Comparison of ENCODE assay signal across 8 cellular contexts in the genomic region with DNA sequence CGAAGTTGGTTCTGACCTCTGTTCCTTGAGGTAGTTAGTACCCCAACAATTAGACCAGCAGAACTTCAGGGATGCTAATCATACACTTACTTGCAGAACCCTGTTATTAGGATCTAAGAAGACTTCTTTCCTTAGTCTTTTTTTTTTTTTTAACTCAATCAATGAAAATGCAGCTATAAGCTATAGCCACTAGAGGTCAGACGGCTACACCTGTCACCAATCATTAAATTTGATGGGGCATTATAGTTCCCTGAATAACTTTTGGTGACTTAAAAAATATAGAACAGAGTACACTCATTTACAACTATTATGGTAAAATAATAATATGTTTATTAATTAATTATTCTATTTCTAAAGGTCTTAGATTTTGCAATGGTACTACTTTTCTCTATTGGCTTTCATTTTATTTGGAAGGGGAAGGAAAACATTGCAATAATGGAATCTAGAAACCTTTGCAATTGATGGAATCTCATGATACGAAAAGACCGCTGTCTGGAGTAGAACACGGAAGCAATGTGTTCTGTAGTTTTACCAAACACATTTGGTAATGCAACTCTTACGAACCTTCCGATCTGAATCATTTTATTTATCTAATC.
DNase-seq lines count a peak whose midpoint lies in the region; ATAC-seq and TF ChIP-seq lines count a peak whose summit lies in the region.

No MANE protein-coding gene starts in this region.

- no peaks in the 10 kb centered on the region for H3K27me3 Mint-ChIP-seq in CD4-positive, alpha-beta memory T cell

- POLR2A ChIA-PET in CD4-positive, alpha-beta memory T cell (lab: Charles Lee; ENCODE audit: partially characterized antibody): no interaction called here
- POLR2A ChIA-PET in HCT116 (lab: Charles Lee): no interaction called here
- POLR2A ChIA-PET in OCI-LY7 (lab: Charles Lee): interaction anchor here (0.5 to 1.2 kb wide), 3 partner anchors 9 to 200 kb away, joined by 3 read pairs; no protein-coding TSS in a partner anchor

- BruUV-seq in HCT116 (replicated peaks; lab: Mats Ljungman, UMichigan) (no TSS peak), OCI-LY7 (replicated peaks; lab: Mats Ljungman, UMichigan) (no TSS peak)

- no peaks in the 10 kb centered on the region for H4K20me1 ChIP-seq in HCT116 (ENCODE audit: insufficient read depth)
- no peaks in the 10 kb centered on the region for H4K20me1 ChIP-seq in OCI-LY7 (ENCODE audit: insufficient read depth, low read length)

- TF ChIP-seq EP300 in upper lobe of left lung (IDR thresholded peaks at IDR 0.05) (no peak), suprapubic skin (IDR thresholded peaks at IDR 0.05) (no peak)

- no peaks in the 10 kb centered on the region for H3K27me3 ChIP-seq in CD4-positive, alpha-beta memory T cell (ENCODE audit: insufficient read depth, low read length)
- H3K27me3 ChIP-seq in HCT116 (ENCODE audit: insufficient read depth, low read length) (no peaks in the 10 kb centered on the region), upper lobe of left lung (peaks cover 0 to 3% (median 0%) of the 10 kb centered on the region in 4 donors), suprapubic skin (no peaks in the 10 kb centered on the region)

- H3K27ac ChIP-seq in CD4-positive, alpha-beta memory T cell (ENCODE audit: low read depth, low read length): no peak overlapping the region
- H3K27ac ChIP-seq in HCT116 (ENCODE audit: low read depth, low read length): no peak overlapping the region
- H3K27ac ChIP-seq in OCI-LY7 (ENCODE audit: low read depth, low read length, poor library complexity, severe bottlenecking): no peak overlapping the region
- H3K27ac ChIP-seq in upper lobe of left lung: no peak overlapping the region
- H3K27ac ChIP-seq in suprapubic skin: no peak overlapping the region

- H3K36me3 Mint-ChIP-seq in CD4-positive, alpha-beta memory T cell: no peaks in the 10 kb centered on the region

- no peak overlapping the region for H3K27ac Mint-ChIP-seq in CD4-positive, alpha-beta memory T cell

- intact Hi-C loops in CD4-positive, alpha-beta memory T cell (cut with micrococcal nuclease): loop anchor here (1.0 kb wide), 2 partner anchors 655 to 751 kb away; no protein-coding TSS in a partner anchor
- intact Hi-C loops in HCT116 (cut with micrococcal nuclease): loop anchor here (1.0 to 2.0 kb wide), 4 partner anchors 90 to 751 kb away; no protein-coding TSS in a partner anchor
- intact Hi-C loops in OCI-LY7 (cut with micrococcal nuclease; ENCODE audit: unreplicated experiment): loop anchor here (5.0 kb wide), 2 partner anchors 227 to 752 kb away; no protein-coding TSS in a partner anchor

- RAD21 ChIA-PET in HCT116 (lab: Charles Lee; ENCODE audit: low non-redundant PET in 1 of 2, low total read pairs in 2 of 2, uncharacterized antibody in 2 of 2, unreplicated experiment in 2 of 2): interaction anchor here in 1 of 2 experiments (0.9 kb wide), 1 partner anchor 226 kb away, joined by 3 read pairs; no protein-coding TSS in a partner anchor

- H3K4me1 ChIP-seq in CD4-positive, alpha-beta memory T cell (ENCODE audit: insufficient read depth, low read length): peaks cover 6% of the 10 kb centered on the region
- H3K4me1 ChIP-seq in HCT116 (ENCODE audit: control insufficient read depth in 1 of 2, insufficient read depth in 2 of 2, low read length in 2 of 2): no peaks in the 10 kb centered on the region
- H3K4me1 ChIP-seq in OCI-LY7 (ENCODE audit: insufficient read depth, low read length, poor library complexity, severe bottlenecking): no peaks in the 10 kb centered on the region
- peaks cover 0 to 2% (median 0%) of the 10 kb centered on the region in 4 donors for H3K4me1 ChIP-seq in upper lobe of left lung
- H3K4me1 ChIP-seq in suprapubic skin: no peaks in the 10 kb centered on the region

- H3K4me3 ChIP-seq in CD4-positive, alpha-beta memory T cell (ENCODE audit: low read length in 2 of 2): no peak overlapping the region
- H3K4me3 ChIP-seq in HCT116 (replicated peaks in 1 of 2; ENCODE audit: low read depth in 1 of 2, low read length in 2 of 2) (no peak overlapping the region), OCI-LY7 (ENCODE audit: low read depth, low read length, poor library complexity, severe bottlenecking) (no peak overlapping the region), fibroblast of pulmonary artery (replicated peaks; ENCODE audit: low read depth, low read length) (no peak overlapping the region), upper lobe of left lung (no peak overlapping the region), suprapubic skin (no peak overlapping the region)

- no peaks in the 10 kb centered on the region for H3K9me2 ChIP-seq in HCT116 (ENCODE audit: insufficient read depth)
- H3K9me2 ChIP-seq in OCI-LY7 (ENCODE audit: insufficient read depth, low read length): no peaks in the 10 kb centered on the region

- CTCF ChIA-PET in CD4-positive, alpha-beta memory T cell (lab: Charles Lee; ENCODE audit: partially characterized antibody): interaction anchor here (0.6 to 9.3 kb wide), 11 partner anchors 9 to 751 kb away, joined by 3 to 88 read pairs (median 5); no protein-coding TSS in a partner anchor
- CTCF ChIA-PET in HCT116 (lab: Charles Lee) (interaction anchor here (0.8 to 4.3 kb wide), 14 partner anchors 8 to 750 kb away, joined by 3 to 28 read pairs (median 5); no protein-coding TSS in a partner anchor), OCI-LY7 (lab: Charles Lee; ENCODE audit: unreplicated experiment) (no interaction called here)

- peak; percentile 55 for TF ChIP-seq RAD21 in HCT116 (IDR thresholded peaks at IDR 0.05; ENCODE audit: low read depth)

- no peak for ATAC-seq in HCT116
- ATAC-seq in upper lobe of left lung (ENCODE audit: low FRiP score in 2 of 2): no peak
- ATAC-seq in GM21526 (IDR thresholded peaks at IDR 0.05; ENCODE audit: low FRiP score, unreplicated experiment): no peak

- no peak for TF ChIP-seq POLR2A in HCT116 (IDR thresholded peaks at IDR 0.05; ENCODE audit: borderline replicate concordance, extremely low read depth, insufficient read depth, insufficient read length)
- no peak for TF ChIP-seq POLR2A in upper lobe of left lung (IDR thresholded peaks at IDR 0.05)
- TF ChIP-seq POLR2A in suprapubic skin (IDR thresholded peaks at IDR 0.05): no peak

- peaks cover 0 to 6% (median under 1%) of the 10 kb centered on the region in 4 donors for H3K4me1 Mint-ChIP-seq in CD4-positive, alpha-beta memory T cell

- no peak overlapping the region for H3K4me3 Mint-ChIP-seq in CD4-positive, alpha-beta memory T cell

- no peaks in the 10 kb centered on the region for H3K36me3 ChIP-seq in CD4-positive, alpha-beta memory T cell (ENCODE audit: insufficient read depth, low read length)
- H3K36me3 ChIP-seq in HCT116 (ENCODE audit: control insufficient read depth in 1 of 2, insufficient read depth in 2 of 2, low read length in 2 of 2) (no peaks in the 10 kb centered on the region), OCI-LY7 (ENCODE audit: insufficient read depth, low read length) (no peaks in the 10 kb centered on the region), upper lobe of left lung (no peaks in the 10 kb centered on the region), suprapubic skin (no peaks in the 10 kb centered on the region)

- H3K9me3 Mint-ChIP-seq in CD4-positive, alpha-beta memory T cell: no peaks in the 10 kb centered on the region

- TF ChIP-seq CTCF in HCT116 (IDR thresholded peaks at IDR 0.05 in 2 of 3, conservative IDR thresholded peaks at IDR 0.05 in 1 of 3; ENCODE audit: borderline replicate concordance in 1 of 3, insufficient read depth in 1 of 3, low read depth in 2 of 3, low read length in 2 of 3) (peak; percentile 41 to 73 (median 70); a peak in 5 of 6 replicates), OCI-LY7 (conservative IDR thresholded peaks at IDR 0.05; ENCODE audit: low read length) (peak; percentile 87), fibroblast of pulmonary artery (IDR thresholded peaks at IDR 0.05; ENCODE audit: low read length, missing control alignments) (peak; percentile 81), upper lobe of left lung (IDR thresholded peaks at IDR 0.05) (peak in 5 of 6 experiments; percentile 27 to 48 (median 37)), suprapubic skin (IDR thresholded peaks at IDR 0.05) (peak in 1 of 2 donors; percentile 36)

- no peak overlapping the region for H3K9ac ChIP-seq in HCT116 (ENCODE audit: low read length)

- H3K9me3 ChIP-seq in CD4-positive, alpha-beta memory T cell (ENCODE audit: control insufficient read depth in 1 of 2, low read length in 2 of 2): no peaks in the 10 kb centered on the region
- H3K9me3 ChIP-seq in HCT116 (ENCODE audit: control insufficient read depth in 1 of 2, insufficient read depth in 1 of 2, low read depth in 1 of 2, low read length in 2 of 2) (no peaks in the 10 kb centered on the region), OCI-LY7 (ENCODE audit: low read length) (no peaks in the 10 kb centered on the region), upper lobe of left lung (no peaks in the 10 kb centered on the region), suprapubic skin (no peaks in the 10 kb centered on the region)

- DNase-seq in CD4-positive, alpha-beta memory T cell: peak in 4 of 5 donors; percentile 5 to 25 (median 21)
- DNase-seq in HCT116 (ENCODE audit: low read depth, low spot score) (peak; percentile 7), OCI-LY7 (ENCODE audit: low spot score) (peak; percentile 39), fibroblast of pulmonary artery (ENCODE audit: low read depth) (peak; percentile 48), upper lobe of left lung (no peak), putamen (ENCODE audit: low spot score) (no peak), suprapubic skin (ENCODE audit: low spot score in 2 of 2) (no peak)

- no peak overlapping the region for H3K4me2 ChIP-seq in HCT116 (ENCODE audit: low read length)
- H3K4me2 ChIP-seq in OCI-LY7 (ENCODE audit: low read length): no peak overlapping the region

- H3K79me2 ChIP-seq in HCT116 (ENCODE audit: insufficient read depth, low read length): no peaks in the 10 kb centered on the region
- no peaks in the 10 kb centered on the region for H3K79me2 ChIP-seq in OCI-LY7 (ENCODE audit: insufficient read depth, low read depth, low read length)

- 76 to 82% methylated on average over 7 of the region's 7 CpGs for WGBS in upper lobe of left lung, 2 donors
- WGBS in suprapubic skin: 73% methylated on average over 7 of the region's 7 CpGs

- H2AFZ ChIP-seq in HCT116 (ENCODE audit: low read depth, low read length, poor library complexity, severe bottlenecking) (no peak overlapping the region), OCI-LY7 (ENCODE audit: low read length) (no peak overlapping the region)

TF ChIP-seq in HCT116, 20 proteins besides CTCF, POLR2A, EP300 and RAD21:
- no peak for TF ChIP-seq ZFX (IDR thresholded peaks at IDR 0.05)
- TF ChIP-seq SIN3A (IDR thresholded peaks at IDR 0.05; ENCODE audit: low read depth): no peak
TF ChIP-seq in HCT116: peak in this region for 0.

Comparison
In these comparisons a context has a peak if more than half of its experiments do, and no peak if none do; other contexts are left out.
1. DNase-seq: peak in CD4-positive, alpha-beta memory T cell (4 of 5), HCT116 (single experiment), OCI-LY7 (single experiment) and fibroblast of pulmonary artery (single experiment); none in upper lobe of left lung (0 of 2), putamen (single experiment) and suprapubic skin (0 of 2).